8 cellular contexts compared by ENCODE assay signal in the genomic region with DNA sequence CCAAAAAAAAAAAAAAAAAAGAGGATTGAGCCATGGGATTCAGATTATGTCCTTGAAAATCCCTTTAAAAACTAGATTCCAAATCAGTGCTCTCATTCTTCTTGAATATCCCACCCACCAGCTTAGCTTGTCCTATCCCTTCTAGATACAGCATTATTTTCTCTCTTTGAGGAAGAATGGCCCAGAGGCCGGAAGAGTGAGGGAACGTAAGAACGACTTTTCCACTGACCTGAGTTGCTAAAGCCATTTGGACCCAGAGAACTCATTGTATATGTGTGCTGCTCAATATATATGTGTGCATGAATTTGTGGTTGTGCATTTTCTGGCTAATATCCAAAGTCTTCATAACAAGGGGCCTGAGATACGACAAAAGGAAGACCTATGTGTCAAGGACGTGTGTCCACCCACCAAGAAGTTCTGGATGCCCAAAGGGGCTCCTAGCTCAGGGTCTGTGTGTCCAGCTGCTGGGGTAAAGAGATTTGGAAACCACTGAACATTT. TPM values are rescaled to one million over a fixed set of nuclear protein-coding genes. Genes with fewer than 3 reads are reported as not detected.
DNase-seq lines count a peak whose midpoint lies in the region; ATAC-seq, FAIRE-seq and TF ChIP-seq lines count a peak whose summit lies in the region.

No MANE protein-coding gene starts in this region.

- peak overlapping the region; percentile 96 for H3K27ac Mint-ChIP-seq in activated T-cell treated with anti-CD3 and anti-CD28 coated beads, Interleukin-2, amount 50 U/mL, for 72 hours
- peak overlapping the region; percentile 94 for H3K27ac Mint-ChIP-seq in activated naive CD8-positive, alpha-beta T cell treated with anti-CD3 and anti-CD28 coated beads for 36 hours

- H3K27ac ChIP-seq in kidney (ENCODE audit: low read depth in 2 of 2, low read length in 2 of 2): no peak overlapping the region
- H3K27ac ChIP-seq in thoracic aorta: peak overlapping the region; percentile 1 to 62

- H3K27me3 Mint-ChIP-seq in activated T-cell treated with anti-CD3 and anti-CD28 coated beads, Interleukin-2, amount 50 U/mL, for 72 hours (ENCODE audit: low read depth): no peaks in the 10 kb centered on the region
- H3K27me3 Mint-ChIP-seq in activated naive CD8-positive, alpha-beta T cell treated with anti-CD3 and anti-CD28 coated beads for 36 hours: peaks cover 6% of the 10 kb centered on the region

- no peak for FAIRE-seq in kidney (lab: Jason Lieb, UNC)

- intact Hi-C loops in kidney (cut with DNase I): loop anchor here (5.0 kb wide), 1 partner anchor 65 kb away; no protein-coding TSS in a partner anchor

- H3K36me3 ChIP-seq in kidney (ENCODE audit: control insufficient read depth in 1 of 2, insufficient read depth in 2 of 2, low read length in 2 of 2) (no peaks in the 10 kb centered on the region), thoracic aorta (no peaks in the 10 kb centered on the region)

- no peaks in the 10 kb centered on the region for H3K27me3 ChIP-seq in thoracic aorta (replicated peaks; ENCODE audit: insufficient read depth)

- DNase-seq in activated T-cell treated with anti-CD3 and anti-CD28 coated beads, Interleukin-2, amount 50 U/mL, for 72 hours: no peak
- no peak for DNase-seq in activated T-cell treated with anti-CD3 and anti-CD28 coated beads, Interleukin-2, amount 50 U/mL, for 48 hours
- no peak for DNase-seq in activated naive CD8-positive, alpha-beta T cell treated with anti-CD3 and anti-CD28 coated beads for 36 hours
- DNase-seq in kidney (no peak), thoracic aorta (ENCODE audit: low spot score) (no peak), NCI-H345 (lab: John Stamatoyannopoulos, UW) (no peak)

- peak overlapping the region; percentile 91 to 95 for H3K4me3 Mint-ChIP-seq in activated T-cell treated with anti-CD3 and anti-CD28 coated beads, Interleukin-2, amount 50 U/mL, for 72 hours
- H3K4me3 Mint-ChIP-seq in activated naive CD8-positive, alpha-beta T cell treated with anti-CD3 and anti-CD28 coated beads for 36 hours: peak overlapping the region; percentile 88

- H3K36me3 Mint-ChIP-seq in activated T-cell treated with anti-CD3 and anti-CD28 coated beads, Interleukin-2, amount 50 U/mL, for 72 hours (ENCODE audit: insufficient read depth in 2 of 2): peaks cover 0 to 7% of the 10 kb centered on the region in 2 donors
- no peaks in the 10 kb centered on the region for H3K36me3 Mint-ChIP-seq in activated naive CD8-positive, alpha-beta T cell treated with anti-CD3 and anti-CD28 coated beads for 36 hours

- H3K4me3 ChIP-seq in kidney (ENCODE audit: low read length in 2 of 2): peak overlapping the region; percentile 70 to 76
- H3K4me3 ChIP-seq in thoracic aorta: peak overlapping the region; percentile 71

- TF ChIP-seq CTCF in kidney (IDR thresholded peaks at IDR 0.05; ENCODE audit: borderline replicate concordance, extremely low read depth, insufficient read depth) (no peak), thoracic aorta (IDR thresholded peaks at IDR 0.05) (no peak)

- peak overlapping the region in 1 of 2 donors; percentile 65 for H3K9ac ChIP-seq in kidney (ENCODE audit: low read length in 2 of 2)

- H3K9me3 ChIP-seq in kidney (ENCODE audit: control insufficient read depth in 1 of 2, low read length in 2 of 2): no peaks in the 10 kb centered on the region
- no peaks in the 10 kb centered on the region for H3K9me3 ChIP-seq in thoracic aorta

- H3K9me3 Mint-ChIP-seq in activated T-cell treated with anti-CD3 and anti-CD28 coated beads, Interleukin-2, amount 50 U/mL, for 72 hours: no peaks in the 10 kb centered on the region
- H3K9me3 Mint-ChIP-seq in activated naive CD8-positive, alpha-beta T cell treated with anti-CD3 and anti-CD28 coated beads for 36 hours: no peaks in the 10 kb centered on the region

- no peak for ATAC-seq in activated T-cell treated with anti-CD3 and anti-CD28 coated beads, Interleukin-2, amount 50 U/mL, for 72 hours (replicated peaks in 1 of 2)
- ATAC-seq in thoracic aorta (ENCODE audit: insufficient number of reproducible peaks, low FRiP score, low read depth) (no peak), HG02642 (IDR thresholded peaks at IDR 0.05; ENCODE audit: poor library complexity, unreplicated experiment) (no peak), HG02798 (IDR thresholded peaks at IDR 0.05; ENCODE audit: poor library complexity, unreplicated experiment) (no peak)

- peaks cover 7 to 13% of the 10 kb centered on the region in 2 donors for H3K4me1 ChIP-seq in kidney (ENCODE audit: control insufficient read depth in 1 of 2, insufficient read depth in 1 of 2, low read depth in 1 of 2, low read length in 2 of 2)
- peaks cover 10 to 24% of the 10 kb centered on the region in 2 donors for H3K4me1 ChIP-seq in thoracic aorta (ENCODE audit: control insufficient read depth in 1 of 2, low read depth in 2 of 2)

- peaks cover 34% of the 10 kb centered on the region for H3K4me1 Mint-ChIP-seq in activated T-cell treated with anti-CD3 and anti-CD28 coated beads, Interleukin-2, amount 50 U/mL, for 72 hours (ENCODE audit: low read depth)
- H3K4me1 Mint-ChIP-seq in activated naive CD8-positive, alpha-beta T cell treated with anti-CD3 and anti-CD28 coated beads for 36 hours: peaks cover 29% of the 10 kb centered on the region

RNA-seq across cellular contexts. Expression of gene CREB3L1, which starts 35.0 kb away (rescaled TPM):
- total RNA-seq in activated T-cell treated with anti-CD3 and anti-CD28 coated beads, Interleukin-2, amount 50 U/mL, for 72 hours: not detected
- under 1 TPM in 1 of 2 experiments, not detected in 1; 0.12 TPM for total RNA-seq in activated naive CD8-positive, alpha-beta T cell treated with anti-CD3 and anti-CD28 coated beads for 36 hours
- total RNA-seq in kidney (7.3 TPM), thoracic aorta (1 to 10 TPM; 3.0 to 7.6 TPM)
- polyA plus RNA-seq in kidney (ENCODE audit: insufficient read depth, low read depth, low replicate concordance): 2.5 TPM

Comparison
In these comparisons a context has a peak if more than half of its experiments do, and no peak if none do; other contexts are left out.
1. H3K27ac ChIP-seq: peak in thoracic aorta (2 of 2); none in kidney (0 of 2).